In genomic region chr4:106409901-106410889, GRCh38 we compare ENCODE assay signal across 25 cellular contexts. TPM values are rescaled to one million over a fixed set of nuclear protein-coding genes. Genes with fewer than 3 reads are reported as not detected.
DNase-seq lines count a peak whose midpoint lies in the region; ATAC-seq and TF ChIP-seq lines count a peak whose summit lies in the region.
"Had no signal": no experiment of that assay in that cellular context is flagged by ENCODE, and none has a peak within 500 bp of the region (broad histone marks: within the 10 kb centered on the region; RNA-seq: fewer than 3 reads in every experiment).

No MANE protein-coding gene starts in this region.

- H3K4me1 ChIP-seq in RWPE2 (ENCODE audit: insufficient read depth, poor library complexity, severe bottlenecking) (no peaks in the 10 kb centered on the region), smooth muscle cell (ENCODE audit: low read depth) (peaks cover 4% of the 10 kb centered on the region)
- H3K4me1 ChIP-seq: gastrocnemius medialis, lower lobe of right lung, SJSA1 had no signal

- 0 out of 3 replicates have a peak, but pooled peaks have one; percentile 21 for ATAC-seq in RWPE2 (ENCODE audit: low read depth)
- no peak for ATAC-seq in esophagus mucosa
- ATAC-seq: activated CD8-positive, alpha-beta memory T cell treated with anti-CD3 and anti-CD28 coated beads, Interleukin-2, amount 10 ng/mL, durations not matched to agents 7 days and 5 days; activated naive CD8-positive, alpha-beta T cell treated with anti-CD3 and anti-CD28 coated beads, Interleukin-2, amount 50 U/mL, for 24 hours; activated T-cell treated with anti-CD3 and anti-CD28 coated beads, Interleukin-2, amount 50 U/mL, for 4 hours; gastrocnemius medialis; lower lobe of right lung; stimulated activated naive B cell treated with anti-CD40 and anti-IgM and Interleukin-4, amounts not matched to agents 10 μg/mL and 1 μg/mL and 100 μg/mL, for 72 hours had no signal

- H2AFZ ChIP-seq in smooth muscle cell (ENCODE audit: low read depth), result peak overlapping the region; percentile 95

- H3K4me3 ChIP-seq in RWPE2 (ENCODE audit: severe bottlenecking) (no peak overlapping the region), smooth muscle cell (peak overlapping the region; percentile 39)
- H3K4me3 ChIP-seq: gastrocnemius medialis, lower lobe of right lung, ovary, SJSA1 had no signal

- H3F3A ChIP-seq in smooth muscle cell (ENCODE audit: low read depth), result no peaks in the 10 kb centered on the region

- H3K27ac ChIP-seq in RWPE2 (ENCODE audit: poor library complexity, severe bottlenecking), result no peak overlapping the region
- peak overlapping the region; percentile 15 for H3K27ac ChIP-seq in epithelial cell of prostate
- peak overlapping the region; percentile 46 for H3K27ac ChIP-seq in smooth muscle cell (ENCODE audit: low read depth)
- H3K27ac ChIP-seq: gastrocnemius medialis, HL-60, lower lobe of right lung, ovary, SJSA1 had no signal

- H3K27me3 ChIP-seq in RWPE2 (ENCODE audit: insufficient read depth, poor library complexity, severe bottlenecking) (no peaks in the 10 kb centered on the region), smooth muscle cell (ENCODE audit: low read depth) (no peaks in the 10 kb centered on the region)
- H3K27me3 ChIP-seq: gastrocnemius medialis, ovary, SJSA1 had no signal

- no peaks in the 10 kb centered on the region for H3K9me3 ChIP-seq in RWPE2 (ENCODE audit: severe bottlenecking)
- no peaks in the 10 kb centered on the region for H3K9me3 ChIP-seq in smooth muscle cell (replicated peaks; ENCODE audit: low read depth)
- H3K9me3 ChIP-seq: gastrocnemius medialis, lower lobe of right lung, ovary, SJSA1 had no signal

- TF ChIP-seq CTCF in RWPE2 (IDR thresholded peaks at IDR 0.05; ENCODE audit: poor library complexity, severe bottlenecking) (no peak), smooth muscle cell (IDR thresholded peaks at IDR 0.05; ENCODE audit: borderline replicate concordance, insufficient read depth, poor library complexity, severe bottlenecking) (no peak)

- H3K36me3 ChIP-seq in RWPE2 (ENCODE audit: low read depth) (no peaks in the 10 kb centered on the region), smooth muscle cell (ENCODE audit: low read depth) (no peaks in the 10 kb centered on the region)
- H3K36me3 ChIP-seq: gastrocnemius medialis, lower lobe of right lung, ovary, SJSA1 had no signal

- H4K20me1 ChIP-seq in smooth muscle cell (ENCODE audit: low read depth), result no peaks in the 10 kb centered on the region

- no peaks in the 10 kb centered on the region for H3K79me2 ChIP-seq in smooth muscle cell (ENCODE audit: low read depth)

- WGBS in smooth muscle cell (ENCODE audit: low lambda C conversion rate), result 73% methylated on average over 15 of the region's 15 CpGs

- H3K9ac ChIP-seq in smooth muscle cell (ENCODE audit: low read depth), result peak overlapping the region; percentile 6

- DNase-seq in HCEC 1CT (peak; percentile 32), RWPE2 (ENCODE audit: low spot score) (no peak), epithelial cell of prostate (ENCODE audit: low read depth, low spot score) (peak; percentile 8), smooth muscle cell (lab: John Stamatoyannopoulos, UW; ENCODE audit: unreplicated experiment) (no peak), ureter (ENCODE audit: low spot score) (no peak), COR-L47 (lab: John Stamatoyannopoulos, UW) (no peak)
- DNase-seq: activated CD8-positive, alpha-beta memory T cell treated with anti-CD3 and anti-CD28 coated beads, Interleukin-2, amount 10 ng/mL, durations not matched to agents 7 days and 5 days; activated naive CD8-positive, alpha-beta T cell treated with anti-CD3 and anti-CD28 coated beads, Interleukin-2, amount 50 U/mL, for 24 hours; activated T-cell treated with anti-CD3 and anti-CD28 coated beads, Interleukin-2, amount 50 U/mL, for 4 hours; C1 segment of cervical spinal cord; dermis blood vessel endothelial cell; DMS53; gastrocnemius medialis; lower lobe of right lung; NCI-H1048; NCI-H748 treated with DMSO at 0.1 percent for 48 hours; ovary; stimulated activated naive B cell treated with anti-CD40 and anti-IgM and Interleukin-4, amounts not matched to agents 10 μg/mL and 1 μg/mL and 100 μg/mL, for 72 hours; substantia nigra; trophoblast cell had no signal

- H3K4me2 ChIP-seq in smooth muscle cell, result peak overlapping the region; percentile 79

RNA-seq across cellular contexts. Expression of gene GIMD1, which starts 41.6 kb away (rescaled TPM):
- not detected in 2 replicates for total RNA-seq in smooth muscle cell
- polyA plus RNA-seq in smooth muscle cell, result not detected in 2 replicates
- not detected for total RNA-seq in ureter
- total RNA-seq in esophagus mucosa, result not detected
- total RNA-seq: activated CD8-positive, alpha-beta memory T cell treated with anti-CD3 and anti-CD28 coated beads, Interleukin-2, amount 10 ng/mL, durations not matched to agents 7 days and 5 days; activated T-cell treated with anti-CD3 and anti-CD28 coated beads, Interleukin-2, amount 50 U/mL, for 4 hours; dermis blood vessel endothelial cell; gastrocnemius medialis; lower lobe of right lung; ovary; renal cortical epithelial cell; SJSA1; T-helper 1 cell treated with Interleukin-12 subunit alpha and Interleukin-12 subunit beta and Interleukin-4 antibody, amounts not matched to agents 30 ng/mL and 1 ng/mL, for 36 hours had no signal
- polyA plus RNA-seq: ovary had no signal

Comparison
In these comparisons a context has a peak if more than half of its experiments do, and no peak if none do; other contexts are left out.
1. DNase-seq: peak in HCEC 1CT (single experiment) and epithelial cell of prostate (single experiment); none in RWPE2 (single experiment), smooth muscle cell (single experiment), ureter (single experiment) and COR-L47 (single experiment).